ENCODE assay signal across 9 cellular contexts in genomic region chr19:17078038-17078919, GRCh38. TPM values are rescaled to one million over a fixed set of nuclear protein-coding genes. Genes with fewer than 3 reads are reported as not detected.
DNase-seq lines count a peak whose midpoint lies in the region; ATAC-seq and TF ChIP-seq lines count a peak whose summit lies in the region.
"Had no signal": no experiment of that assay in that cellular context is flagged by ENCODE, and none has a peak within 500 bp of the region (broad histone marks: within the 10 kb centered on the region; RNA-seq: fewer than 3 reads in every experiment).

No MANE protein-coding gene starts in this region.

- H3K4me3 ChIP-seq in gastrocnemius medialis: no peak overlapping the region

- peak overlapping the region; percentile 100 for H3K4me3 Mint-ChIP-seq in activated CD4-positive, alpha-beta T cell treated with anti-CD3 and anti-CD28 coated beads, Interleukin-2, amount 10 ng/mL, durations not matched to agents 7 days and 5 days
- H3K4me3 Mint-ChIP-seq in activated T-helper 17 cell treated with anti-CD3 and anti-CD28 coated beads, Interleukin-2, amount 50 U/mL, for 72 hours: peak overlapping the region; percentile 99

- no peak for TF ChIP-seq POLR2A in gastrocnemius medialis (IDR thresholded peaks at IDR 0.05)

- CTCF ChIA-PET in activated CD4-positive, alpha-beta T cell treated with anti-CD3 and anti-CD28 coated beads, Interleukin-2, amount 10 ng/mL, durations not matched to agents 7 days and 5 days (lab: Charles Lee): no interaction called here

- DNase-seq in activated CD4-positive, alpha-beta T cell treated with anti-CD3 and anti-CD28 coated beads, Interleukin-2, amount 10 ng/mL, durations not matched to agents 7 days and 5 days: no peak
- DNase-seq in activated CD4-positive, alpha-beta T cell treated with anti-CD3 and anti-CD28 coated beads for 48 hours: no peak
- DNase-seq in left lobe of liver (ENCODE audit: low spot score) (peak; percentile 69), gastrocnemius medialis (no peak), NCI-H2227 (lab: John Stamatoyannopoulos, UW; ENCODE audit: unreplicated experiment) (no peak)
- DNase-seq: NCI-H524 treated with DMSO at 0.1 percent for 48 hours had no signal

- no peaks in the 10 kb centered on the region for H3K36me3 ChIP-seq in gastrocnemius medialis

- H3K9me3 Mint-ChIP-seq in activated CD4-positive, alpha-beta T cell treated with anti-CD3 and anti-CD28 coated beads, Interleukin-2, amount 10 ng/mL, durations not matched to agents 7 days and 5 days: no peaks in the 10 kb centered on the region
- no peaks in the 10 kb centered on the region for H3K9me3 Mint-ChIP-seq in activated T-helper 17 cell treated with anti-CD3 and anti-CD28 coated beads, Interleukin-2, amount 50 U/mL, for 72 hours

- no peak for TF ChIP-seq CTCF in gastrocnemius medialis (IDR thresholded peaks at IDR 0.05 in 4 of 5, conservative IDR thresholded peaks at IDR 0.05 in 1 of 5)

- H3K36me3 Mint-ChIP-seq in activated CD4-positive, alpha-beta T cell treated with anti-CD3 and anti-CD28 coated beads, Interleukin-2, amount 10 ng/mL, durations not matched to agents 7 days and 5 days (ENCODE audit: low read depth): peaks cover 9% of the 10 kb centered on the region
- H3K36me3 Mint-ChIP-seq in activated T-helper 17 cell treated with anti-CD3 and anti-CD28 coated beads, Interleukin-2, amount 50 U/mL, for 72 hours (ENCODE audit: low read depth): peaks cover 50% of the 10 kb centered on the region

- H3K4me1 ChIP-seq in gastrocnemius medialis: peaks cover 22 to 41% of the 10 kb centered on the region in 2 donors

- no peaks in the 10 kb centered on the region for H3K27me3 ChIP-seq in gastrocnemius medialis

- intact Hi-C loops in gastrocnemius medialis (cut with DNase I; ENCODE audit: low total_unique reads): no loop called here

- POLR2A ChIA-PET in activated CD4-positive, alpha-beta T cell treated with anti-CD3 and anti-CD28 coated beads, Interleukin-2, amount 10 ng/mL, durations not matched to agents 7 days and 5 days (lab: Charles Lee): no interaction called here

- no peaks in the 10 kb centered on the region for H3K9me3 ChIP-seq in gastrocnemius medialis

- no peak for ATAC-seq in activated T-helper 17 cell treated with anti-CD3 and anti-CD28 coated beads, Interleukin-2, amount 50 U/mL, for 72 hours (replicated peaks)
- ATAC-seq in left lobe of liver (peak; percentile 25), gastrocnemius medialis (no peak), HG03025 (IDR thresholded peaks at IDR 0.05; ENCODE audit: low FRiP score, unreplicated experiment) (no peak)

- H3K27ac Mint-ChIP-seq in activated CD4-positive, alpha-beta T cell treated with anti-CD3 and anti-CD28 coated beads, Interleukin-2, amount 10 ng/mL, durations not matched to agents 7 days and 5 days: no peak overlapping the region
- peak overlapping the region; percentile 76 for H3K27ac Mint-ChIP-seq in activated T-helper 17 cell treated with anti-CD3 and anti-CD28 coated beads, Interleukin-2, amount 50 U/mL, for 72 hours

- H3K27ac ChIP-seq in temporal lobe (ENCODE audit: low read depth, low read length) (peak overlapping the region; percentile 83), gastrocnemius medialis (peak overlapping the region in 1 of 4 donors; percentile 64)

- in situ Hi-C loops in gastrocnemius medialis (cut with MboI; ENCODE audit: low sequenced_read_pairs in 4 of 4): no loop called here

- H3K27me3 Mint-ChIP-seq in activated CD4-positive, alpha-beta T cell treated with anti-CD3 and anti-CD28 coated beads, Interleukin-2, amount 10 ng/mL, durations not matched to agents 7 days and 5 days: no peaks in the 10 kb centered on the region
- no peaks in the 10 kb centered on the region for H3K27me3 Mint-ChIP-seq in activated T-helper 17 cell treated with anti-CD3 and anti-CD28 coated beads, Interleukin-2, amount 50 U/mL, for 72 hours

- peaks cover 63% of the 10 kb centered on the region for H3K4me1 Mint-ChIP-seq in activated CD4-positive, alpha-beta T cell treated with anti-CD3 and anti-CD28 coated beads, Interleukin-2, amount 10 ng/mL, durations not matched to agents 7 days and 5 days
- peaks cover 35% of the 10 kb centered on the region for H3K4me1 Mint-ChIP-seq in activated T-helper 17 cell treated with anti-CD3 and anti-CD28 coated beads, Interleukin-2, amount 50 U/mL, for 72 hours

RNA-seq across cellular contexts. Expression of gene MYO9B, which starts 2.7 kb away (rescaled TPM):
- total RNA-seq in activated CD4-positive, alpha-beta T cell treated with anti-CD3 and anti-CD28 coated beads, Interleukin-2, amount 10 ng/mL, durations not matched to agents 7 days and 5 days: 100 to 1,000 TPM; 217 to 218 TPM
- total RNA-seq in activated T-helper 17 cell treated with anti-CD3 and anti-CD28 coated beads, Interleukin-2, amount 50 U/mL, for 72 hours: 100 to 1,000 TPM; 149 to 152 TPM
- total RNA-seq in left lobe of liver: 28.9 TPM
- total RNA-seq in temporal lobe: 20.9 TPM
- 10 to 100 TPM; 20.0 to 22.1 (median 20.7) TPM for total RNA-seq in gastrocnemius medialis

RNA-seq across cellular contexts. Expression of gene HAUS8, which starts 3.0 kb away (rescaled TPM):
- 10 to 100 TPM; 46.3 to 47.4 TPM for total RNA-seq in activated CD4-positive, alpha-beta T cell treated with anti-CD3 and anti-CD28 coated beads, Interleukin-2, amount 10 ng/mL, durations not matched to agents 7 days and 5 days
- 10 to 100 TPM; 26.0 to 35.2 TPM for total RNA-seq in activated T-helper 17 cell treated with anti-CD3 and anti-CD28 coated beads, Interleukin-2, amount 50 U/mL, for 72 hours
- total RNA-seq in left lobe of liver: 5.1 TPM
- 2.7 TPM for total RNA-seq in temporal lobe
- 1 to 10 TPM in 3 of 4 donors, under 1 TPM in 1; 0.97 to 4.5 (median 3.3) TPM for total RNA-seq in gastrocnemius medialis

RNA-seq across cellular contexts. Expression of gene CPAMD8, which starts 51.7 kb away (rescaled TPM):
- total RNA-seq in activated CD4-positive, alpha-beta T cell treated with anti-CD3 and anti-CD28 coated beads, Interleukin-2, amount 10 ng/mL, durations not matched to agents 7 days and 5 days: under 1 TPM; 0.22 to 0.60 TPM
- total RNA-seq in activated T-helper 17 cell treated with anti-CD3 and anti-CD28 coated beads, Interleukin-2, amount 50 U/mL, for 72 hours: 1 to 10 TPM in 1 of 2 donors, under 1 TPM in 1; 0.11 to 6.5 TPM
- total RNA-seq in left lobe of liver: 1.3 TPM
- total RNA-seq in temporal lobe: 5.7 TPM
- total RNA-seq in gastrocnemius medialis: 10 to 100 TPM in 1 of 4 donors, 1 to 10 TPM in 3; 6.0 to 15.6 (median 7.6) TPM
